ENCODE assay signal across 11 cellular contexts in genomic region chr11:266676-267439, GRCh38. TPM values are rescaled to one million over a fixed set of nuclear protein-coding genes. Genes with fewer than 3 reads are reported as not detected.
A peak's percentile ranks its signal among the peaks of the same experiment; 100 is the strongest.
DNase-seq lines count a peak whose midpoint lies in the region; ATAC-seq and TF ChIP-seq lines count a peak whose summit lies in the region.
"Had no signal": no experiment of that assay in that cellular context is flagged by ENCODE, and none has a peak within 500 bp of the region (broad histone marks: within the 10 kb centered on the region; RNA-seq: fewer than 3 reads in every experiment).

No MANE protein-coding gene starts in this region.

- H4K20me1 ChIP-seq in DND-41 (ENCODE audit: insufficient read depth, low read length), result no peaks in the 10 kb centered on the region

- no peaks in the 10 kb centered on the region for H3K9me3 Mint-ChIP-seq in activated T-helper 1 cell treated with anti-CD3 and anti-CD28 coated beads, Interleukin-12 subunit alpha, Interleukin-12 subunit beta, Interleukin-2, Interleukin-4 antibody, amounts not matched to agents 30 ng/mL and 10 ng/mL and 1 ng/mL, durations not matched to agents 14 hours and 24 hours and 36 hours
- H3K9me3 Mint-ChIP-seq in naive thymus-derived CD4-positive, alpha-beta T cell, result peaks cover 0 to 3% (median 0%) of the 10 kb centered on the region in 11 donors

- peaks cover 31% of the 10 kb centered on the region for H3K4me1 Mint-ChIP-seq in activated T-helper 1 cell treated with anti-CD3 and anti-CD28 coated beads, Interleukin-12 subunit alpha, Interleukin-12 subunit beta, Interleukin-2, Interleukin-4 antibody, amounts not matched to agents 30 ng/mL and 10 ng/mL and 1 ng/mL, durations not matched to agents 14 hours and 24 hours and 36 hours (ENCODE audit: low read depth)
- H3K4me1 Mint-ChIP-seq in naive thymus-derived CD4-positive, alpha-beta T cell, result peaks cover 20 to 40% (median 33%) of the 10 kb centered on the region in 7 donors

- peaks cover 6% of the 10 kb centered on the region for H3K27me3 Mint-ChIP-seq in activated T-helper 1 cell treated with anti-CD3 and anti-CD28 coated beads, Interleukin-12 subunit alpha, Interleukin-12 subunit beta, Interleukin-2, Interleukin-4 antibody, amounts not matched to agents 30 ng/mL and 10 ng/mL and 1 ng/mL, durations not matched to agents 14 hours and 24 hours and 36 hours (ENCODE audit: insufficient read depth)
- H3K27me3 Mint-ChIP-seq in naive thymus-derived CD4-positive, alpha-beta T cell, result peaks cover 0 to 2% (median 0%) of the 10 kb centered on the region in 5 donors

- peak overlapping the region; percentile 67; the same call in 1 of the 2 replicates for H2AFZ ChIP-seq in DND-41 (ENCODE audit: low read depth, low read length)

- no peak for TF ChIP-seq CTCF in DND-41 (IDR thresholded peaks at IDR 0.05; ENCODE audit: borderline replicate concordance, extremely low read depth, low read length, poor library complexity, severe bottlenecking)

- H3K27me3 ChIP-seq in DND-41 (ENCODE audit: insufficient read depth, low read length, poor library complexity), result no peaks in the 10 kb centered on the region
- H3K27me3 ChIP-seq in naive thymus-derived CD4-positive, alpha-beta T cell (ENCODE audit: control insufficient read depth in 2 of 2, insufficient read depth in 2 of 2, low read length in 2 of 2), result no peaks in the 10 kb centered on the region
- H3K27me3 ChIP-seq: pancreas had no signal

- H3K9me3 ChIP-seq in DND-41 (ENCODE audit: insufficient read depth, low read length, severe bottlenecking), result peaks cover 4% of the 10 kb centered on the region
- H3K9me3 ChIP-seq in naive thymus-derived CD4-positive, alpha-beta T cell (ENCODE audit: control insufficient read depth in 2 of 3, low read length in 3 of 3), result no peaks in the 10 kb centered on the region
- H3K9me3 ChIP-seq: pancreas had no signal

- DNase-seq in DND-41 (no peak), NAMALWA (ENCODE audit: low spot score) (peak; percentile 51), iPS-NIHi11 (ENCODE audit: low spot score) (no peak), SK-N-DZ (ENCODE audit: low spot score) (no peak)
- DNase-seq in activated T-helper 1 cell treated with anti-CD3 and anti-CD28 coated beads, Interleukin-12 subunit alpha, Interleukin-12 subunit beta, Interleukin-2, Interleukin-4 antibody, amounts not matched to agents 30 ng/mL and 10 ng/mL and 1 ng/mL, durations not matched to agents 14 hours and 24 hours and 36 hours (ENCODE audit: low spot score), result no peak
- DNase-seq in naive thymus-derived CD4-positive, alpha-beta T cell, result peak in 5 of 9 donors; percentile 20 to 50 (median 41)
- DNase-seq: NCI-H524 had no signal

- H3K27ac ChIP-seq in DND-41 (ENCODE audit: low read length), result peak overlapping the region; percentile 55
- peak overlapping the region; percentile 49 for H3K27ac ChIP-seq in naive thymus-derived CD4-positive, alpha-beta T cell (ENCODE audit: low read depth, low read length)
- H3K27ac ChIP-seq: VCaP had no signal

- peak overlapping the region in 1 of 2 experiments; percentile 49; a peak in 1 of 4 replicates for H3K4me3 ChIP-seq in DND-41 (ENCODE audit: low read depth in 1 of 2, low read length in 2 of 2)
- no peak overlapping the region for H3K4me3 ChIP-seq in naive thymus-derived CD4-positive, alpha-beta T cell (ENCODE audit: low read length)

- no peak overlapping the region for H3K9ac ChIP-seq in DND-41 (ENCODE audit: low read depth, low read length)

- H3K36me3 Mint-ChIP-seq in activated T-helper 1 cell treated with anti-CD3 and anti-CD28 coated beads, Interleukin-12 subunit alpha, Interleukin-12 subunit beta, Interleukin-2, Interleukin-4 antibody, amounts not matched to agents 30 ng/mL and 10 ng/mL and 1 ng/mL, durations not matched to agents 14 hours and 24 hours and 36 hours (ENCODE audit: low read depth), result peaks cover 1% of the 10 kb centered on the region
- peaks cover 0 to 4% (median 0%) of the 10 kb centered on the region in 5 donors for H3K36me3 Mint-ChIP-seq in naive thymus-derived CD4-positive, alpha-beta T cell

- no peak for ATAC-seq in DND-41 (ENCODE audit: insufficient read depth, low read depth)
- peak; percentile 14 for ATAC-seq in naive thymus-derived CD4-positive, alpha-beta T cell
- ATAC-seq in HG02884 (IDR thresholded peaks at IDR 0.05; ENCODE audit: unreplicated experiment), result no peak
- ATAC-seq in GM19452 (IDR thresholded peaks at IDR 0.05; ENCODE audit: unreplicated experiment), result no peak

- intact Hi-C loops in activated T-helper 1 cell treated with anti-CD3 and anti-CD28 coated beads, Interleukin-12 subunit alpha, Interleukin-12 subunit beta, Interleukin-2, Interleukin-4 antibody, amounts not matched to agents 30 ng/mL and 10 ng/mL and 1 ng/mL, durations not matched to agents 14 hours and 24 hours and 36 hours (cut with micrococcal nuclease), result loop anchor here (5.0 kb wide), 2 partner anchors 310 to 530 kb away; partner anchors contain the start of genes PHRF1 and SLC25A22
- intact Hi-C loops in naive thymus-derived CD4-positive, alpha-beta T cell (cut with micrococcal nuclease), result loop anchor here (1.0 to 5.0 kb wide), 6 partner anchors 14 to 181 kb away; partner anchors contain the start of genes BET1L (in 1 of the 2), PSMD13 (in 1 of the 2), RIC8A (in 1 of the 2) and SIRT3 (in 1 of the 2)

- H3K27ac Mint-ChIP-seq in activated T-helper 1 cell treated with anti-CD3 and anti-CD28 coated beads, Interleukin-12 subunit alpha, Interleukin-12 subunit beta, Interleukin-2, Interleukin-4 antibody, amounts not matched to agents 30 ng/mL and 10 ng/mL and 1 ng/mL, durations not matched to agents 14 hours and 24 hours and 36 hours, result peak overlapping the region; percentile 89
- peak overlapping the region; percentile 55 to 100 (median 96) for H3K27ac Mint-ChIP-seq in naive thymus-derived CD4-positive, alpha-beta T cell

- H3K4me2 ChIP-seq in DND-41 (ENCODE audit: insufficient read depth, low read length), result peak overlapping the region; percentile 49; the same call in 1 of the 2 replicates

- POLR2A ChIA-PET in naive thymus-derived CD4-positive, alpha-beta T cell (lab: Charles Lee), result interaction anchor here (0.6 to 4.6 kb wide), 16 partner anchors 9 to 1973 kb away, joined by 3 to 330 read pairs (median 14); partner anchors contain the start of genes BET1L, IFITM1, IFITM2 and IFITM5

- no peaks in the 10 kb centered on the region for H3K36me3 ChIP-seq in DND-41 (ENCODE audit: insufficient read depth, low read length)
- no peaks in the 10 kb centered on the region for H3K36me3 ChIP-seq in naive thymus-derived CD4-positive, alpha-beta T cell (ENCODE audit: control insufficient read depth in 2 of 3, insufficient read depth in 3 of 3, low read length in 3 of 3)
- H3K36me3 ChIP-seq: pancreas had no signal

- peak overlapping the region; percentile 75 for H3K4me3 Mint-ChIP-seq in activated T-helper 1 cell treated with anti-CD3 and anti-CD28 coated beads, Interleukin-12 subunit alpha, Interleukin-12 subunit beta, Interleukin-2, Interleukin-4 antibody, amounts not matched to agents 30 ng/mL and 10 ng/mL and 1 ng/mL, durations not matched to agents 14 hours and 24 hours and 36 hours
- H3K4me3 Mint-ChIP-seq in naive thymus-derived CD4-positive, alpha-beta T cell, result peak overlapping the region; percentile 62 to 95 (median 80)

- H3K79me2 ChIP-seq in DND-41 (ENCODE audit: insufficient read depth, low read length), result no peaks in the 10 kb centered on the region

- CTCF ChIA-PET in naive thymus-derived CD4-positive, alpha-beta T cell (lab: Charles Lee), result interaction anchor here (1.0 to 3.6 kb wide), 5 partner anchors 14 to 60 kb away, joined by 3 to 34 read pairs (median 11); partner anchors contain the start of genes BET1L, NLRP6, PGGHG and RIC8A

- H3K4me1 ChIP-seq in DND-41 (ENCODE audit: insufficient read depth, low read length), result peaks cover 37% of the 10 kb centered on the region
- peaks cover 24 to 26% of the 10 kb centered on the region in 2 donors for H3K4me1 ChIP-seq in naive thymus-derived CD4-positive, alpha-beta T cell (ENCODE audit: control insufficient read depth in 2 of 2, insufficient read depth in 2 of 2, low read length in 2 of 2)
- H3K4me1 ChIP-seq: pancreas had no signal

RNA-seq across cellular contexts. Expression of gene NLRP6, which starts 11.3 kb away (rescaled TPM):
- 4.9 and 5.2 TPM in 2 replicates for total RNA-seq in activated T-helper 1 cell treated with anti-CD3 and anti-CD28 coated beads, Interleukin-12 subunit alpha, Interleukin-12 subunit beta, Interleukin-2, Interleukin-4 antibody, amounts not matched to agents 30 ng/mL and 10 ng/mL and 1 ng/mL, durations not matched to agents 14 hours and 24 hours and 36 hours
- total RNA-seq in naive thymus-derived CD4-positive, alpha-beta T cell, result 10 to 100 TPM in 3 of 5 experiments, 1 to 10 TPM in 2; 5.4 to 24.7 (median 13.8) TPM
- 10 to 100 TPM in 1 of 2 donors, 1 to 10 TPM in 1; 8.5 to 20.4 TPM for polyA plus RNA-seq in naive thymus-derived CD4-positive, alpha-beta T cell
- not detected in 2 replicates for polyA plus RNA-seq in SK-N-DZ (2014; cell fraction: cytosol; rRNA removed)
- not detected in 2 replicates for polyA plus RNA-seq in SK-N-DZ (2014; cell fraction: nucleus; rRNA removed)

RNA-seq across cellular contexts. Expression of gene PGGHG, which starts 22.1 kb away (rescaled TPM):
- 164 and 167 TPM in 2 replicates for total RNA-seq in activated T-helper 1 cell treated with anti-CD3 and anti-CD28 coated beads, Interleukin-12 subunit alpha, Interleukin-12 subunit beta, Interleukin-2, Interleukin-4 antibody, amounts not matched to agents 30 ng/mL and 10 ng/mL and 1 ng/mL, durations not matched to agents 14 hours and 24 hours and 36 hours
- 100 to 1,000 TPM; 325 to 656 (median 348) TPM for total RNA-seq in naive thymus-derived CD4-positive, alpha-beta T cell
- 10 to 100 TPM in 1 of 2 donors, 1 to 10 TPM in 1; 5.1 to 11.7 TPM for polyA plus RNA-seq in naive thymus-derived CD4-positive, alpha-beta T cell
- 0.27 and 3.5 TPM in 2 replicates for polyA plus RNA-seq in SK-N-DZ (2014; cell fraction: cytosol; rRNA removed)
- 15.5 and 26.5 TPM in 2 replicates for polyA plus RNA-seq in SK-N-DZ (2014; cell fraction: nucleus; rRNA removed)

RNA-seq across cellular contexts. Expression of gene PSMD13, which starts 30.1 kb away (rescaled TPM):
- total RNA-seq in activated T-helper 1 cell treated with anti-CD3 and anti-CD28 coated beads, Interleukin-12 subunit alpha, Interleukin-12 subunit beta, Interleukin-2, Interleukin-4 antibody, amounts not matched to agents 30 ng/mL and 10 ng/mL and 1 ng/mL, durations not matched to agents 14 hours and 24 hours and 36 hours, result 261 and 266 TPM in 2 replicates
- 100 to 1,000 TPM in 1 of 5 experiments, 10 to 100 TPM in 4; 64.3 to 172 (median 86.9) TPM for total RNA-seq in naive thymus-derived CD4-positive, alpha-beta T cell
- polyA plus RNA-seq in naive thymus-derived CD4-positive, alpha-beta T cell, result 100 to 1,000 TPM; 186 to 215 TPM
- 165 and 194 TPM in 2 replicates for polyA plus RNA-seq in SK-N-DZ (2014; cell fraction: cytosol; rRNA removed)
- polyA plus RNA-seq in SK-N-DZ (2014; cell fraction: nucleus; rRNA removed), result 137 and 154 TPM in 2 replicates

RNA-seq across cellular contexts. Expression of gene SIRT3, which starts 30.7 kb away (rescaled TPM):
- total RNA-seq in activated T-helper 1 cell treated with anti-CD3 and anti-CD28 coated beads, Interleukin-12 subunit alpha, Interleukin-12 subunit beta, Interleukin-2, Interleukin-4 antibody, amounts not matched to agents 30 ng/mL and 10 ng/mL and 1 ng/mL, durations not matched to agents 14 hours and 24 hours and 36 hours, result 11.6 and 14.8 TPM in 2 replicates
- total RNA-seq in naive thymus-derived CD4-positive, alpha-beta T cell, result 10 to 100 TPM; 19.0 to 34.8 (median 25.6) TPM
- 10 to 100 TPM in 1 of 2 donors, 1 to 10 TPM in 1; 9.9 to 18.9 TPM for polyA plus RNA-seq in naive thymus-derived CD4-positive, alpha-beta T cell
- 7.2 and 13.0 TPM in 2 replicates for polyA plus RNA-seq in SK-N-DZ (2014; cell fraction: cytosol; rRNA removed)
- polyA plus RNA-seq in SK-N-DZ (2014; cell fraction: nucleus; rRNA removed), result 14.1 and 21.0 TPM in 2 replicates

RNA-seq across cellular contexts. Expression of gene IFITM5, which starts 32.5 kb away (rescaled TPM):
- total RNA-seq in activated T-helper 1 cell treated with anti-CD3 and anti-CD28 coated beads, Interleukin-12 subunit alpha, Interleukin-12 subunit beta, Interleukin-2, Interleukin-4 antibody, amounts not matched to agents 30 ng/mL and 10 ng/mL and 1 ng/mL, durations not matched to agents 14 hours and 24 hours and 36 hours, result not detected in 2 replicates
- total RNA-seq in naive thymus-derived CD4-positive, alpha-beta T cell, result not detected
- polyA plus RNA-seq in naive thymus-derived CD4-positive, alpha-beta T cell, result not detected
- not detected in 2 replicates for polyA plus RNA-seq in SK-N-DZ (2014; cell fraction: cytosol; rRNA removed)
- not detected in 2 replicates for polyA plus RNA-seq in SK-N-DZ (2014; cell fraction: nucleus; rRNA removed)
- total RNA-seq: pancreas had no signal

Comparison
In these comparisons a context has a peak if more than half of its experiments do, and no peak if none do; other contexts are left out.
1. DNase-seq: peak in NAMALWA (single experiment) and naive thymus-derived CD4-positive, alpha-beta T cell (5 of 9); none in DND-41 (single experiment), activated T-helper 1 cell treated with anti-CD3 and anti-CD28 coated beads, Interleukin-12 subunit alpha, Interleukin-12 subunit beta, Interleukin-2, Interleukin-4 antibody, amounts not matched to agents 30 ng/mL and 10 ng/mL and 1 ng/mL, durations not matched to agents 14 hours and 24 hours and 36 hours (single experiment), iPS-NIHi11 (single experiment) and SK-N-DZ (single experiment).